In genomic region chr6:149012040-149012545, GRCh38 we compare ENCODE assay signal across 11 cellular contexts.
DNase-seq lines count a peak whose midpoint lies in the region; TF ChIP-seq lines count a peak whose summit lies in the region.
"Had no signal": no experiment of that assay in that cellular context is flagged by ENCODE, and none has a peak within 500 bp of the region (broad histone marks: within the 10 kb centered on the region; RNA-seq: fewer than 3 reads in every experiment).

No MANE protein-coding gene starts in this region.

- no peak overlapping the region for H4K8ac ChIP-seq in mesendoderm (ENCODE audit: low read depth, low read length)

- no peak for TF ChIP-seq POLR2A in lower leg skin (IDR thresholded peaks at IDR 0.05)

- H3K4me1 ChIP-seq in mesendoderm (ENCODE audit: control insufficient read depth, low read depth, low read length): no peaks in the 10 kb centered on the region
- H3K4me1 ChIP-seq: pancreas had no signal

- no peak overlapping the region for H3K4me3 ChIP-seq in LNCaP clone FGC (ENCODE audit: low read depth, low read length)
- H3K4me3 ChIP-seq in choroid plexus epithelial cell (ENCODE audit: low read depth, low read length): no peak overlapping the region
- H3K4me3 ChIP-seq in mesendoderm (ENCODE audit: low read length): no peak overlapping the region
- no peak overlapping the region for H3K4me3 ChIP-seq in lower leg skin (ENCODE audit: low read depth, poor library complexity, severe bottlenecking)
- H3K4me3 ChIP-seq: pancreas had no signal

- no peak overlapping the region for H3K18ac ChIP-seq in mesendoderm (ENCODE audit: low read length)

- H2AK5ac ChIP-seq in mesendoderm (ENCODE audit: low read length): no peak overlapping the region

- no peaks in the 10 kb centered on the region for H3K79me2 ChIP-seq in mesendoderm (ENCODE audit: control insufficient read depth, insufficient read depth, low read length)

- H3K27me3 ChIP-seq in mesendoderm (ENCODE audit: insufficient read depth, low read length, poor library complexity): no peaks in the 10 kb centered on the region
- H3K27me3 ChIP-seq: pancreas had no signal

- no peak overlapping the region for H3K9ac ChIP-seq in mesendoderm (ENCODE audit: low read length)

- intact Hi-C loops in lower leg skin (cut with DNase I; ENCODE audit: low total_unique reads): no loop called here

- DNase-seq in AG20443 (ENCODE audit: low spot score) (peak; percentile 90), LNCaP clone FGC (ENCODE audit: low read depth) (peak; percentile 88), choroid plexus epithelial cell (ENCODE audit: low read depth) (peak; percentile 85), mesendoderm (peak; percentile 38), T-helper 2 cell (no peak), lower leg skin (ENCODE audit: low spot score in 2 of 2) (no peak), NCI-H1092 (lab: John Stamatoyannopoulos, UW) (no peak)
- no peak for DNase-seq in activated T-cell treated with anti-CD3 and anti-CD28 coated beads, Interleukin-2, amount 50 U/mL, for 48 hours
- DNase-seq: DMS153, Kasumi-1, pancreas had no signal

- no peak overlapping the region for H2BK120ac ChIP-seq in mesendoderm (ENCODE audit: low read depth, low read length)

- no CpG with 5 or more reads among the region's 6 CpGs for WGBS in mesendoderm (ENCODE audit: extremely low coverage, insufficient coverage, low lambda C conversion rate)
- WGBS in lower leg skin, 2 donors: 68 to 74% methylated on average over 6 of the region's 6 CpGs

- H2BK5ac ChIP-seq in mesendoderm (ENCODE audit: low read length): no peak overlapping the region

- no peak overlapping the region for H3K4ac ChIP-seq in mesendoderm (ENCODE audit: low read depth, low read length)

- no peak overlapping the region for H4K5ac ChIP-seq in mesendoderm (ENCODE audit: low read length)

- no peak overlapping the region for H3K23ac ChIP-seq in mesendoderm (ENCODE audit: low read length)

- no peak overlapping the region for H3K56ac ChIP-seq in mesendoderm (ENCODE audit: low read length)

- no peak overlapping the region for H2BK15ac ChIP-seq in mesendoderm (replicated peaks; ENCODE audit: low read depth)

- H3K36me3 ChIP-seq in mesendoderm (ENCODE audit: control insufficient read depth, insufficient read depth, low read length): no peaks in the 10 kb centered on the region
- H3K36me3 ChIP-seq: pancreas had no signal

- H3K4me2 ChIP-seq in mesendoderm (ENCODE audit: low read length): no peak overlapping the region

- no peak for TF ChIP-seq CTCF in LNCaP clone FGC (IDR thresholded peaks at IDR 0.05; ENCODE audit: control insufficient read depth, extremely low read depth, insufficient read depth)
- TF ChIP-seq CTCF in choroid plexus epithelial cell (conservative IDR thresholded peaks at IDR 0.05; ENCODE audit: low read depth, low read length): no peak
- no peak for TF ChIP-seq CTCF in lower leg skin (IDR thresholded peaks at IDR 0.05)

- no peak overlapping the region for H3K27ac ChIP-seq in mesendoderm (ENCODE audit: low read depth, low read length)
- H3K27ac ChIP-seq: pancreas had no signal

- no peaks in the 10 kb centered on the region for H3K79me1 ChIP-seq in mesendoderm (ENCODE audit: low read length)

Comparison
In these comparisons a context has a peak if more than half of its experiments do, and no peak if none do; other contexts are left out.
1. DNase-seq: peak in AG20443 (single experiment), LNCaP clone FGC (single experiment), choroid plexus epithelial cell (single experiment) and mesendoderm (single experiment); none in T-helper 2 cell (0 of 5), activated T-cell treated with anti-CD3 and anti-CD28 coated beads, Interleukin-2, amount 50 U/mL, for 48 hours (0 of 2), lower leg skin (0 of 2) and NCI-H1092 (single experiment).